Comparison of ENCODE assay signal across 8 cellular contexts in the genomic region with DNA sequence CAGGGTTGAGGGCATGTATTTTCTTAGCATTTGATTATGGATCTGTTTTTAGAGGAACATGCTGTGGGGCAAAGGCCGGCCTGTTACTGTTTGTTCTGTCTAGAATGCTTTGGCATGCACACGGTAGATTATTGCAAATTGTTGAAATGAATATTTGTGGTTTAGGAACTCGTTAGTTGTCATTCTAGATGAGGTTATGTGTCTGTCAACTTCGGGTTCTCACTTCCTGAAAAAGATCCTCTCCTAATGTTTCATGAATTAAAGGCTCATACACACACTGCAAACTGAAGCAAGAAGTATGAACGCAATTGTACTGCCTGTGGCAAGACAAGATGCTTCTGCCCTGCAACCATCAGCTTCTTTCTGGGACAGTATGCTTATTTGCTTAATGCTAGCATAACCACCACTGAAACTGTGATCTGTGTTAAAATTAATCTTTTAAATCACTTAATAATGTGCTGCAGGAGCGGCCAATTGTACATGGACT.
DNase-seq lines count a peak whose midpoint lies in the region; ATAC-seq and TF ChIP-seq lines count a peak whose summit lies in the region.

No MANE protein-coding gene starts in this region.

- peak overlapping the region; percentile 4 for H3K27ac ChIP-seq in hepatocyte

- no peak for TF ChIP-seq POLR2A in NB4 (IDR thresholded peaks at IDR 0.05; ENCODE audit: extremely low read depth, insufficient read length)

- peak overlapping the region; percentile 26 for H2AFZ ChIP-seq in hepatocyte

- H3K36me3 ChIP-seq in hepatocyte (replicated peaks; ENCODE audit: insufficient read depth, low read depth) = no peaks in the 10 kb centered on the region

- 54% methylated on average over 6 of the region's 6 CpGs for whole genome bisulfite sequencing in hepatocyte (ENCODE audit: low lambda C conversion rate, missing lambda C conversion rate)

- TF ChIP-seq CTCF in NB4 (IDR thresholded peaks at IDR 0.05; ENCODE audit: low read depth, low read length) (no peak), hepatocyte (IDR thresholded peaks at IDR 0.05; ENCODE audit: poor library complexity) (no peak)

- H3K9me2 ChIP-seq in hepatocyte (replicated peaks; ENCODE audit: insufficient read depth) = no peaks in the 10 kb centered on the region

- no peaks in the 10 kb centered on the region for H3K79me2 ChIP-seq in hepatocyte

- H3K4me3 ChIP-seq in NB4 (ENCODE audit: low read depth, low read length) (peak overlapping the region; percentile 38), hepatocyte (no peak overlapping the region)

- H3K27me3 ChIP-seq in hepatocyte = no peaks in the 10 kb centered on the region

- DNase-seq in NB4 (ENCODE audit: low read depth) = peak; percentile 87
- no peak for DNase-seq in hepatocyte (ENCODE audit: low spot score)
- no peak for DNase-seq in foreskin melanocyte
- no peak for DNase-seq in activated CD8-positive, alpha-beta memory T cell treated with anti-CD3 and anti-CD28 coated beads, Interleukin-2, amount 50 U/mL, for 4 hours
- no peak for DNase-seq in stimulated activated CD4-positive, alpha-beta T cell treated with anti-CD3 and anti-CD28 coated beads, Interleukin-4, amount 100 ng/mL, for 1 hour
- DNase-seq in stimulated activated CD4-positive, alpha-beta T cell treated with anti-CD3 and anti-CD28 coated beads, Interleukin-1b, Interleukin-23, amount 100 ng/mL, for 48 hours = no peak

- H3K9me3 ChIP-seq in hepatocyte (ENCODE audit: low read depth) = no peaks in the 10 kb centered on the region

- peak; percentile 65 for ATAC-seq in GM18499 (IDR thresholded peaks at IDR 0.05; ENCODE audit: insufficient read depth, unreplicated experiment)
- peak; percentile 71 for ATAC-seq in HG02610 (IDR thresholded peaks at IDR 0.05; ENCODE audit: unreplicated experiment)

- H4K20me1 ChIP-seq in hepatocyte (ENCODE audit: insufficient read depth, poor library complexity, severe bottlenecking) = no peaks in the 10 kb centered on the region

- H3K4me1 ChIP-seq in hepatocyte (ENCODE audit: insufficient read depth) = peaks cover 14% of the 10 kb centered on the region

- H3K4me2 ChIP-seq in hepatocyte = peak overlapping the region; percentile 25
